9 cellular contexts compared by ENCODE assay signal in the genomic region with DNA sequence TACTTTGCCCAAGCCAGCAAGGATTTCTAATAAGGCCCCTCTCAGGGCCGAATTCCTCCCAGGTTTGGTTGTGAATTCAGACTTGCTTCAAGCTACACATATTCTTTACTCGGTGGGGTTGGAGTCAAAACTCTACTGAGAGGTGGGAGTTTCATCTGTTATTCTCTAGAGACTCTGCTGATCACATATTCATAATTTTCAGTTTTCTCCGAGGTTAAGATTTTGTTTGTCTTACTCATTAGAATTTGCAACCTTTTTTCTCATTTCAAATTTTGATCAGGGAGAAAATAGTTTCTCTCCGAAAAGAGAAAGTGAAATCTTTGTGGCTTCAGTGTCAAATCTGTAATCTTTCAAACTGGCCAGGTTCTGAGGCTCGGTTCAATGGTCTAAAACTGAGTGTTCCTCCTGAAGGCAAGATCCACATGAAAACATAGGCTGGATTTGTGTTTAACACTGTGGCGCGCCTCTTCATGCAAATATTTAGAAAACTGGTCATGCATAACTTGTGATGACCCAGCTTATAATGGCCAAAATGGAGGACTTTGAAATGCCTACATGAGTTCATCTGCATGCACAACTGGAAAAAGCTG. TPM values are rescaled to one million over a fixed set of nuclear protein-coding genes. Genes with fewer than 3 reads are reported as not detected.
DNase-seq lines count a peak whose midpoint lies in the region; ATAC-seq and TF ChIP-seq lines count a peak whose summit lies in the region.
"Had no signal": no experiment of that assay in that cellular context is flagged by ENCODE, and none has a peak within 500 bp of the region (broad histone marks: within the 10 kb centered on the region; RNA-seq: fewer than 3 reads in every experiment).

No MANE protein-coding gene starts in this region.

- no peak for DNase-seq in GM23338 (ENCODE audit: low spot score)
- DNase-seq in NCI-H510A treated with DMSO at 0.1 percent for 48 hours (lab: John Stamatoyannopoulos, UW): peak; percentile 67
- no peak for DNase-seq in DMS 273 treated with DMSO at 0.1 percent for 48 hours (lab: John Stamatoyannopoulos, UW)
- DNase-seq in stimulated activated CD4-positive, alpha-beta T cell treated with anti-CD3 and anti-CD28 coated beads, Interleukin-12 subunit alpha, Interleukin-12 subunit beta, amount 100 ng/mL, for 4 hours: no peak
- DNase-seq: activated naive CD4-positive, alpha-beta T cell treated with anti-CD3 and anti-CD28 coated beads, Interleukin-2, amount 10 ng/mL, durations not matched to agents 7 days and 5 days had no signal

- H3K27me3 Mint-ChIP-seq in GM23338 (ENCODE audit: insufficient read depth, low read depth, poor library complexity) (peaks cover 4% of the 10 kb centered on the region), nephron (ENCODE audit: low read depth) (no peaks in the 10 kb centered on the region)

- TF ChIP-seq CTCF in GM23338 (conservative IDR thresholded peaks at IDR 0.05; ENCODE audit: low read depth in 2 of 2) (no peak), nephron (IDR thresholded peaks at IDR 0.05; ENCODE audit: unreplicated experiment in 3 of 3) (no peak)

- no peaks in the 10 kb centered on the region for H3K36me3 ChIP-seq in GM23338 (ENCODE audit: insufficient read depth)

- H3K36me3 Mint-ChIP-seq in GM23338 (ENCODE audit: low read depth) (no peaks in the 10 kb centered on the region), nephron (ENCODE audit: low read depth) (no peaks in the 10 kb centered on the region)
- H3K36me3 Mint-ChIP-seq: activated naive CD4-positive, alpha-beta T cell treated with anti-CD3 and anti-CD28 coated beads, Interleukin-2, amount 10 ng/mL, durations not matched to agents 7 days and 5 days had no signal

- H3K27ac Mint-ChIP-seq in GM23338: no peak overlapping the region
- H3K27ac Mint-ChIP-seq in nephron: peak overlapping the region; percentile 75 to 98 (median 88)
- H3K27ac Mint-ChIP-seq: activated naive CD4-positive, alpha-beta T cell treated with anti-CD3 and anti-CD28 coated beads, Interleukin-2, amount 10 ng/mL, durations not matched to agents 7 days and 5 days had no signal

- no peaks in the 10 kb centered on the region for H3K9me2 ChIP-seq in GM23338 (ENCODE audit: insufficient read depth)

- H3K27me3 ChIP-seq in GM23338 (ENCODE audit: insufficient read depth): no peaks in the 10 kb centered on the region

- H3K4me1 ChIP-seq in GM23338 (ENCODE audit: insufficient read depth): peaks cover 14% of the 10 kb centered on the region

- no peak overlapping the region for H3K27ac ChIP-seq in GM23338 (ENCODE audit: low read depth)

- H4K20me1 ChIP-seq in GM23338 (replicated peaks; ENCODE audit: insufficient read depth): no peaks in the 10 kb centered on the region

- peaks cover 14% of the 10 kb centered on the region for H3K4me1 Mint-ChIP-seq in GM23338
- peaks cover 43% of the 10 kb centered on the region for H3K4me1 Mint-ChIP-seq in nephron

- H3K9me3 Mint-ChIP-seq in GM23338 (no peaks in the 10 kb centered on the region; the same call in 2 of the 3 replicates), nephron (no peaks in the 10 kb centered on the region)
- H3K9me3 Mint-ChIP-seq: activated naive CD4-positive, alpha-beta T cell treated with anti-CD3 and anti-CD28 coated beads, Interleukin-2, amount 10 ng/mL, durations not matched to agents 7 days and 5 days; neural crest cell had no signal

- H3K4me2 ChIP-seq in GM23338: no peak overlapping the region

- ATAC-seq in GM18520 (IDR thresholded peaks at IDR 0.05; ENCODE audit: unreplicated experiment): peak; percentile 52
- ATAC-seq in GM23338: no peak
- no peak for ATAC-seq in HG02623 (IDR thresholded peaks at IDR 0.05; ENCODE audit: unreplicated experiment)

- no peaks in the 10 kb centered on the region for H3F3A ChIP-seq in GM23338 (replicated peaks; ENCODE audit: low read depth)

- no peak overlapping the region for H3K4me3 Mint-ChIP-seq in GM23338
- no peak overlapping the region for H3K4me3 Mint-ChIP-seq in nephron
- H3K4me3 Mint-ChIP-seq: activated naive CD4-positive, alpha-beta T cell treated with anti-CD3 and anti-CD28 coated beads, Interleukin-2, amount 10 ng/mL, durations not matched to agents 7 days and 5 days; neural crest cell had no signal

- no peaks in the 10 kb centered on the region for H3K79me2 ChIP-seq in GM23338 (replicated peaks; ENCODE audit: insufficient read depth)

- H2AFZ ChIP-seq in GM23338: peak overlapping the region; percentile 8; the same call in 1 of the 2 replicates

- no peak overlapping the region for H3K4me3 ChIP-seq in GM23338

TF ChIP-seq in GM23338, 12 proteins besides CTCF, POLR2A, EP300 and RAD21 (continues in another document):
- TF ChIP-seq ZNF331 (CRISPR knock-in tag; IDR thresholded peaks at IDR 0.05; ENCODE audit: low read depth) (no peak), EZH2phosphoT487 (IDR thresholded peaks at IDR 0.05; ENCODE audit: unreplicated experiment) (no peak), POLR2AphosphoS5 (IDR thresholded peaks at IDR 0.05; ENCODE audit: low read depth) (no peak), ZNF114 (CRISPR knock-in tag; IDR thresholded peaks at IDR 0.05) (no peak), JUNB (IDR thresholded peaks at IDR 0.05; ENCODE audit: unreplicated experiment) (no peak)
- TF ChIP-seq, protein P1, sequence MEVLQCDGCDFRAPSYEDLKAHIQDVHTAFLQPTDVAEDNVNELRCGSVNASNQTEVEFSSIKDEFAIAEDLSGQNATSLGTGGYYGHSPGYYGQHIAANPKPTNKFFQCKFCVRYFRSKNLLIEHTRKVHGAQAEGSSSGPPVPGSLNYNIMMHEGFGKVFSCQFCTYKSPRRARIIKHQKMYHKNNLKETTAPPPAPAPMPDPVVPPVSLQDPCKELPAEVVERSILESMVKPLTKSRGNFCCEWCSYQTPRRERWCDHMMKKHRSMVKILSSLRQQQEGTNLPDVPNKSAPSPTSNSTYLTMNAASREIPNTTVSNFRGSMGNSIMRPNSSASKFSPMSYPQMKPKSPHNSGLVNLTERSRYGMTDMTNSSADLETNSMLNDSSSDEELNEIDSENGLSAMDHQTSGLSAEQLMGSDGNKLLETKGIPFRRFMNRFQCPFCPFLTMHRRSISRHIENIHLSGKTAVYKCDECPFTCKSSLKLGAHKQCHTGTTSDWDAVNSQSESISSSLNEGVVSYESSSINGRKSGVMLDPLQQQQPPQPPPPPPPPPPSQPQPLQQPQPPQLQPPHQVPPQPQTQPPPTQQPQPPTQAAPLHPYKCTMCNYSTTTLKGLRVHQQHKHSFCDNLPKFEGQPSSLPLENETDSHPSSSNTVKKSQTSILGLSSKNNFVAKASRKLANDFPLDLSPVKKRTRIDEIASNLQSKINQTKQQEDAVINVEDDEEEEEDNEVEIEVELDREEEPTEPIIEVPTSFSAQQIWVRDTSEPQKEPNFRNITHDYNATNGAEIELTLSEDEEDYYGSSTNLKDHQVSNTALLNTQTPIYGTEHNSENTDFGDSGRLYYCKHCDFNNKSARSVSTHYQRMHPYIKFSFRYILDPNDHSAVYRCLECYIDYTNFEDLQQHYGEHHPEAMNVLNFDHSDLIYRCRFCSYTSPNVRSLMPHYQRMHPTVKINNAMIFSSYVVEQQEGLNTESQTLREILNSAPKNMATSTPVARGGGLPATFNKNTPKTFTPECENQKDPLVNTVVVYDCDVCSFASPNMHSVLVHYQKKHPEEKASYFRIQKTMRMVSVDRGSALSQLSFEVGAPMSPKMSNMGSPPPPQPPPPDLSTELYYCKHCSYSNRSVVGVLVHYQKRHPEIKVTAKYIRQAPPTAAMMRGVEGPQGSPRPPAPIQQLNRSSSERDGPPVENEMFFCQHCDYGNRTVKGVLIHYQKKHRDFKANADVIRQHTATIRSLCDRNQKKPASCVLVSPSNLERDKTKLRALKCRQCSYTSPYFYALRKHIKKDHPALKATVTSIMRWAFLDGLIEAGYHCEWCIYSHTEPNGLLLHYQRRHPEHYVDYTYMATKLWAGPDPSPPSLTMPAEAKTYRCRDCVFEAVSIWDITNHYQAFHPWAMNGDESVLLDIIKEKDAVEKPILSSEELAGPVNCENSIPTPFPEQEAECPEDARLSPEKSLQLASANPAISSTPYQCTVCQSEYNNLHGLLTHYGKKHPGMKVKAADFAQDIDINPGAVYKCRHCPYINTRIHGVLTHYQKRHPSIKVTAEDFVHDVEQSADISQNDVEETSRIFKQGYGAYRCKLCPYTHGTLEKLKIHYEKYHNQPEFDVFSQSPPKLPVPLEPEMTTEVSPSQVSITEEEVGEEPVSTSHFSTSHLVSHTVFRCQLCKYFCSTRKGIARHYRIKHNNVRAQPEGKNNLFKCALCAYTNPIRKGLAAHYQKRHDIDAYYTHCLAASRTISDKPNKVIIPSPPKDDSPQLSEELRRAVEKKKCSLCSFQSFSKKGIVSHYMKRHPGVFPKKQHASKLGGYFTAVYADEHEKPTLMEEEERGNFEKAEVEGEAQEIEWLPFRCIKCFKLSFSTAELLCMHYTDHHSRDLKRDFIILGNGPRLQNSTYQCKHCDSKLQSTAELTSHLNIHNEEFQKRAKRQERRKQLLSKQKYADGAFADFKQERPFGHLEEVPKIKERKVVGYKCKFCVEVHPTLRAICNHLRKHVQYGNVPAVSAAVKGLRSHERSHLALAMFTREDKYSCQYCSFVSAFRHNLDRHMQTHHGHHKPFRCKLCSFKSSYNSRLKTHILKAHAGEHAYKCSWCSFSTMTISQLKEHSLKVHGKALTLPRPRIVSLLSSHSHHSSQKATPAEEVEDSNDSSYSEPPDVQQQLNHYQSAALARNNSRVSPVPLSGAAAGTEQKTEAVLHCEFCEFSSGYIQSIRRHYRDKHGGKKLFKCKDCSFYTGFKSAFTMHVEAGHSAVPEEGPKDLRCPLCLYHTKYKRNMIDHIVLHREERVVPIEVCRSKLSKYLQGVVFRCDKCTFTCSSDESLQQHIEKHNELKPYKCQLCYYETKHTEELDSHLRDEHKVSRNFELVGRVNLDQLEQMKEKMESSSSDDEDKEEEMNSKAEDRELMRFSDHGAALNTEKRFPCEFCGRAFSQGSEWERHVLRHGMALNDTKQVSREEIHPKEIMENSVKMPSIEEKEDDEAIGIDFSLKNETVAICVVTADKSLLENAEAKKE (CRISPR knock-in tag; IDR thresholded peaks at IDR 0.05): no peak

RNA-seq across cellular contexts. Expression of a gene that starts 21.5 kb away (rescaled TPM):
- total RNA-seq in GM23338 (2014; rRNA removed; shearing (Covaris generic)): 1,021 and 1,776 TPM in 2 replicates
- 1,881 and 1,914 TPM in 2 replicates for polyA plus RNA-seq in GM23338 (2016; fragmentation: Nextera tagmentation; extraction: Ambion mirVana)

RNA-seq across cellular contexts. Expression of a gene that starts 38.8 kb away (rescaled TPM):
- total RNA-seq in GM23338 (2014; rRNA removed; shearing (Covaris generic)): not detected in 2 replicates
- not detected in 2 replicates for polyA plus RNA-seq in GM23338 (2016; fragmentation: Nextera tagmentation; extraction: Ambion mirVana)
- total RNA-seq: neural crest cell had no signal

RNA-seq across cellular contexts. Expression of a gene that starts 44.7 kb away (rescaled TPM):
- 202 and 241 TPM in 2 replicates for total RNA-seq in GM23338 (2014; rRNA removed; shearing (Covaris generic))
- polyA plus RNA-seq in GM23338 (2016; fragmentation: Nextera tagmentation; extraction: Ambion mirVana): 98.6 and 104 TPM in 2 replicates

RNA-seq across cellular contexts. Expression of a gene that starts 54.1 kb away (rescaled TPM):
- total RNA-seq in GM23338 (2014; rRNA removed; shearing (Covaris generic)): 39.8 and 48.6 TPM in 2 replicates
- polyA plus RNA-seq in GM23338 (2016; fragmentation: Nextera tagmentation; extraction: Ambion mirVana): 120 and 128 TPM in 2 replicates

RNA-seq across cellular contexts. Expression of a gene that starts 56.9 kb away (rescaled TPM):
- 46.8 and 57.1 TPM in 2 replicates for total RNA-seq in GM23338 (2014; rRNA removed; shearing (Covaris generic))
- polyA plus RNA-seq in GM23338 (2016; fragmentation: Nextera tagmentation; extraction: Ambion mirVana): 8.7 and 9.1 TPM in 2 replicates
